ENCODE assay signal across 14 cellular contexts in the genomic region with DNA sequence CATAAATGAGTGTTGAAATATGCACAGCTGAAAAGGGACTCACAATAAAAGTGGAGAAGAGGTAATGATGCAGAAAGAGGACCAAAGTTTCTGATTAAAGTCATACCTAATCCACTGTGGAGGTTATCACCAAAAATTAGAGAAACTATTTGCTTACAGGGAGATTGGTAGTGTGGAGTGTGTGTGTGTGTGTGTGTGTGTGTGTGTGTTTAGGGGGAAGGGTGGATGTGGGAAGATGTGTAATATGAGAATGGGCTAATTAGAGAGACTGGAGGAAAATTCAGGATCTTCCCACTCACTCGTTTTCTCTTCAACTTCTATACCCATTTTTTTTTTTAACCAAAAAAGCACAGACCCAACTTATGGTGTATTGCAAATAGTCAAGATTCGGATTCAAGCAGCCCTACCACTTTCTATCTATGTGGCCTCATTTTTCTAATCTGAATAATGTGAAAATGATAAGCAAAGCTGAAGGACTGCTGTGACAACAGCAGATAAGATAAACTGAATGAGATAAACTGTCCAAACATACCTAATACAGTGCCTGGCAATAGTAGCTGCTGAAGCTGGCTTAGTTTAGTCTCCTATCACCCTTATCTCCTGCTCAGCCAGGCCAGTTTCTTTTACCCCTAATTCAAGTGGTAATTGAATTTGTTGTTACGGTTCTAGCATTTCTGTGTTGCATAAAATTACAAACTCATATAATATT.
DNase-seq lines count a peak whose midpoint lies in the region; TF ChIP-seq lines count a peak whose summit lies in the region.
"Had no signal": no experiment of that assay in that cellular context is flagged by ENCODE, and none has a peak within 500 bp of the region (broad histone marks: within the 10 kb centered on the region; RNA-seq: fewer than 3 reads in every experiment).

No MANE protein-coding gene starts in this region.

- POLR2A ChIA-PET in SK-N-SH (lab: Yijun Ruan, JAX): no interaction called here

- H3K4me1 ChIP-seq in SK-N-SH (ENCODE audit: control insufficient read depth in 1 of 2, insufficient read depth in 2 of 2, low read depth in 1 of 2, low read length in 1 of 2): no peaks in the 10 kb centered on the region; a peak in 1 of 4 replicates
- H3K4me1 ChIP-seq: BLaER1 treated with 17β-estradiol and CSF1 and Interleukin-3, amounts not matched to agents 10 nM and 100 nM had no signal

- 18% methylated on average over 3 of the region's 3 CpGs for WGBS in SK-N-SH (ENCODE audit: low lambda C conversion rate)

- no peaks in the 10 kb centered on the region for H3F3A ChIP-seq in SK-N-SH (replicated peaks; ENCODE audit: insufficient read depth)

- no peak overlapping the region for H3K9ac ChIP-seq in SK-N-SH
- H3K9ac ChIP-seq: BLaER1 treated with 17β-estradiol and CSF1 and Interleukin-3, amounts not matched to agents 10 nM and 100 nM had no signal

- no peaks in the 10 kb centered on the region for H3K36me3 ChIP-seq in SK-N-SH (replicated peaks in 1 of 2; ENCODE audit: control insufficient read depth in 1 of 2, insufficient read depth in 2 of 2, low read length in 1 of 2)
- H3K36me3 ChIP-seq: BLaER1 treated with 17β-estradiol and CSF1 and Interleukin-3, amounts not matched to agents 10 nM and 100 nM had no signal

- TF ChIP-seq RAD21 in SK-N-SH (IDR thresholded peaks at IDR 0.05; ENCODE audit: low read length): no peak

- H4K20me1 ChIP-seq in SK-N-SH (ENCODE audit: insufficient read depth): no peaks in the 10 kb centered on the region
- H4K20me1 ChIP-seq: BLaER1 treated with 17β-estradiol and CSF1 and Interleukin-3, amounts not matched to agents 10 nM and 100 nM had no signal

- no peaks in the 10 kb centered on the region for H3K9me3 ChIP-seq in SK-N-SH
- H3K9me3 ChIP-seq: BLaER1 treated with 17β-estradiol and CSF1 and Interleukin-3, amounts not matched to agents 10 nM and 100 nM had no signal

- DNase-seq in NCI-H748 (lab: John Stamatoyannopoulos, UW; ENCODE audit: unreplicated experiment) (peak; percentile 52), NCI-H748 treated with DMSO at 0.1 percent for 48 hours (lab: John Stamatoyannopoulos, UW) (no peak), NCI-H146 (lab: John Stamatoyannopoulos, UW) (peak; percentile 63), SK-N-SH (peak; percentile 7), foreskin fibroblast (no peak)
- no peak for DNase-seq in stimulated activated CD4-positive, alpha-beta T cell treated with anti-CD3 and anti-CD28 coated beads, Interleukin-4, amount 100 ng/mL, for 4 hours
- DNase-seq: Calu3; CD8-positive, alpha-beta T cell; DMS 273 treated with DMSO at 0.1 percent for 48 hours; DMS53; GDM1; H9 had no signal

- H3K4me2 ChIP-seq in SK-N-SH: no peak overlapping the region
- H3K4me2 ChIP-seq: BLaER1 treated with 17β-estradiol and CSF1 and Interleukin-3, amounts not matched to agents 10 nM and 100 nM had no signal

- CTCF ChIA-PET in SK-N-SH (lab: Yijun Ruan, JAX): interaction anchor here (0.7 to 2.2 kb wide), 4 partner anchors 10 to 206 kb away, joined by 3 to 10 read pairs (median 6); no protein-coding TSS in a partner anchor

- H2AFZ ChIP-seq in SK-N-SH (ENCODE audit: low read depth): no peak overlapping the region

- H3K4me3 ChIP-seq in SK-N-SH (ENCODE audit: low read depth in 2 of 2, low read length in 1 of 2) (no peak overlapping the region), foreskin fibroblast (ENCODE audit: low read depth in 1 of 2, low read length in 2 of 2) (no peak overlapping the region)
- H3K4me3 ChIP-seq: BLaER1 treated with 17β-estradiol and CSF1 and Interleukin-3, amounts not matched to agents 10 nM and 100 nM; GM12878 had no signal

- TF ChIP-seq EP300 in SK-N-SH (IDR thresholded peaks at IDR 0.05; ENCODE audit: borderline replicate concordance in 1 of 2, low read depth in 1 of 2, low read length in 1 of 2): peak in 1 of 2 experiments; percentile 68; a peak in 1 of 4 replicates

- no peaks in the 10 kb centered on the region for H3K27me3 ChIP-seq in SK-N-SH (ENCODE audit: insufficient read depth)
- H3K27me3 ChIP-seq: BLaER1 treated with 17β-estradiol and CSF1 and Interleukin-3, amounts not matched to agents 10 nM and 100 nM had no signal

- H3K9me2 ChIP-seq in SK-N-SH: no peaks in the 10 kb centered on the region

- H3K27ac ChIP-seq in SK-N-SH (ENCODE audit: low read depth in 2 of 2, low read length in 1 of 2): no peak overlapping the region
- H3K27ac ChIP-seq: BLaER1 treated with 17β-estradiol and CSF1 and Interleukin-3, amounts not matched to agents 10 nM and 100 nM had no signal

- no peaks in the 10 kb centered on the region for H3K79me2 ChIP-seq in SK-N-SH (ENCODE audit: insufficient read depth)

- TF ChIP-seq CTCF in SK-N-SH (IDR thresholded peaks at IDR 0.05) (no peak), foreskin fibroblast (IDR thresholded peaks at IDR 0.05; ENCODE audit: low read depth, low read length) (no peak)

TF ChIP-seq in SK-N-SH, 30 proteins besides CTCF, POLR2A, EP300 and RAD21:
- TF ChIP-seq, protein P1, sequence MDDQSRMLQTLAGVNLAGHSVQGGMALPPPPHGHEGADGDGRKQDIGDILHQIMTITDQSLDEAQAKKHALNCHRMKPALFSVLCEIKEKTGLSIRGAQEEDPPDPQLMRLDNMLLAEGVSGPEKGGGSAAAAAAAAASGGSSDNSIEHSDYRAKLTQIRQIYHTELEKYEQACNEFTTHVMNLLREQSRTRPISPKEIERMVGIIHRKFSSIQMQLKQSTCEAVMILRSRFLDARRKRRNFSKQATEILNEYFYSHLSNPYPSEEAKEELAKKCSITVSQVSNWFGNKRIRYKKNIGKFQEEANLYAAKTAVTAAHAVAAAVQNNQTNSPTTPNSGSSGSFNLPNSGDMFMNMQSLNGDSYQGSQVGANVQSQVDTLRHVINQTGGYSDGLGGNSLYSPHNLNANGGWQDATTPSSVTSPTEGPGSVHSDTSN (IDR thresholded peaks at IDR 0.05): no peak
- no peak for TF ChIP-seq NFIC (IDR thresholded peaks at IDR 0.05; ENCODE audit: borderline replicate concordance)
- TF ChIP-seq RCOR1 (IDR thresholded peaks at IDR 0.05; ENCODE audit: low read length): peak; percentile 66; the same call in 1 of the 2 replicates
- TF ChIP-seq ELF1 (IDR thresholded peaks at IDR 0.05): no peak
- no peak for TF ChIP-seq TEAD4 (IDR thresholded peaks at IDR 0.05; ENCODE audit: borderline replicate concordance, insufficient read depth)
- TF ChIP-seq, protein P2, sequence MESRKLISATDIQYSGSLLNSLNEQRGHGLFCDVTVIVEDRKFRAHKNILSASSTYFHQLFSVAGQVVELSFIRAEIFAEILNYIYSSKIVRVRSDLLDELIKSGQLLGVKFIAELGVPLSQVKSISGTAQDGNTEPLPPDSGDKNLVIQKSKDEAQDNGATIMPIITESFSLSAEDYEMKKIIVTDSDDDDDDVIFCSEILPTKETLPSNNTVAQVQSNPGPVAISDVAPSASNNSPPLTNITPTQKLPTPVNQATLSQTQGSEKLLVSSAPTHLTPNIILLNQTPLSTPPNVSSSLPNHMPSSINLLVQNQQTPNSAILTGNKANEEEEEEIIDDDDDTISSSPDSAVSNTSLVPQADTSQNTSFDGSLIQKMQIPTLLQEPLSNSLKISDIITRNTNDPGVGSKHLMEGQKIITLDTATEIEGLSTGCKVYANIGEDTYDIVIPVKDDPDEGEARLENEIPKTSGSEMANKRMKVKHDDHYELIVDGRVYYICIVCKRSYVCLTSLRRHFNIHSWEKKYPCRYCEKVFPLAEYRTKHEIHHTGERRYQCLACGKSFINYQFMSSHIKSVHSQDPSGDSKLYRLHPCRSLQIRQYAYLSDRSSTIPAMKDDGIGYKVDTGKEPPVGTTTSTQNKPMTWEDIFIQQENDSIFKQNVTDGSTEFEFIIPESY (IDR thresholded peaks at IDR 0.05; ENCODE audit: borderline replicate concordance, low read depth): no peak
- peak; percentile 24 for TF ChIP-seq CHD2 (IDR thresholded peaks at IDR 0.05; ENCODE audit: low read length, partially characterized antibody)
- TF ChIP-seq, protein P3, sequence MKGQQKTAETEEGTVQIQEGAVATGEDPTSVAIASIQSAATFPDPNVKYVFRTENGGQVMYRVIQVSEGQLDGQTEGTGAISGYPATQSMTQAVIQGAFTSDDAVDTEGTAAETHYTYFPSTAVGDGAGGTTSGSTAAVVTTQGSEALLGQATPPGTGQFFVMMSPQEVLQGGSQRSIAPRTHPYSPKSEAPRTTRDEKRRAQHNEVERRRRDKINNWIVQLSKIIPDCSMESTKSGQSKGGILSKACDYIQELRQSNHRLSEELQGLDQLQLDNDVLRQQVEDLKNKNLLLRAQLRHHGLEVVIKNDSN (IDR thresholded peaks at IDR 0.05; ENCODE audit: borderline replicate concordance, low read depth): no peak
- no peak for TF ChIP-seq TAF1 (IDR thresholded peaks at IDR 0.05; ENCODE audit: borderline replicate concordance, low read depth, low read length)
- TF ChIP-seq SIN3A (IDR thresholded peaks at IDR 0.05; ENCODE audit: borderline replicate concordance, low read depth, low read length): no peak
- TF ChIP-seq GATA2 (CRISPR knock-in tag; IDR thresholded peaks at IDR 0.05): peak; percentile 66

Comparison
In these comparisons a context has a peak if more than half of its experiments do, and no peak if none do; other contexts are left out.
1. DNase-seq: peak in NCI-H748 (single experiment), NCI-H146 (single experiment) and SK-N-SH (single experiment); none in NCI-H748 treated with DMSO at 0.1 percent for 48 hours (single experiment), foreskin fibroblast (0 of 2) and stimulated activated CD4-positive, alpha-beta T cell treated with anti-CD3 and anti-CD28 coated beads, Interleukin-4, amount 100 ng/mL, for 4 hours (0 of 2).